10 cellular contexts compared by ENCODE assay signal in the genomic region with DNA sequence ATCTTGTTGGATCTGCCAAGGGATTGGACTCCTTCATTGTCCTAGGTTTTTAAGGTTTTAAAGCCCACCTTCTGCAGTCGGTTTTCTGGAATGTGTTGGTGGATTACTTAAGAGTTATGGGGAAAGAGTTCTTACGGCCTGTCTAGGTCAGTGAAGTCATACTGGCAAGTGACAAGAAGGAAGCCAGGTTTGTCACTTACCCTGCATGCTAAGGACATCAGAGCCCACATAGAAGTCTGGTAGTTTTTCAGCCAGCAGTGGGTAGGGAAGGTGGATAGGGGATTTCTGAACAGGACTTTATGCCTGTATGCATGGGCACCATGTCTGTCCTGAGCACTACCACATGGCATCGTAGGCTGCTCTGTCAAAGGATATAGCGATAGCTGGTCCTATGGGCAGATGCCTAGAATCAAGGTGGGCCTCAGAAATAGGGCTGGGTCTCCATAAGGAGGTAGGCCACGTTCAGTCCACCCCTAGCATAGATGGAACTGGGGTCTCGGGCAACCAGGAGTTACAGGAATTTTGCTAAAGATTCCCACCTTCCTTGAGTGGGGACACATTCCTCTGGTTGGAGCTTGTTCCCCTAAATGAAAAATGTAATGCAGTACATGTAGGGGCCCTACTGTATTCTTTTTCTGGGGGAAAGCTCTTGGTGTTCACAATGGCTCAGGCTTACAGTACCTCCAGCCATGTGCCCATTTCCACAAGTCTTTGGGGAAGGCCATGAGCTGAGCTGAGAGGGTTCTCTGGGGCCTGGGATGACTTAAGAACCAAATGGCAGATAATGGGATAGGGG. TPM values are rescaled to one million over a fixed set of nuclear protein-coding genes. Genes with fewer than 3 reads are reported as not detected.
DNase-seq lines count a peak whose midpoint lies in the region; ATAC-seq and TF ChIP-seq lines count a peak whose summit lies in the region.
"Had no signal": no experiment of that assay in that cellular context is flagged by ENCODE, and none has a peak within 500 bp of the region (broad histone marks: within the 10 kb centered on the region; RNA-seq: fewer than 3 reads in every experiment).

No MANE protein-coding gene starts in this region.

- peaks cover 56% of the 10 kb centered on the region for H4K20me1 ChIP-seq in PC-3 (ENCODE audit: low read length)

- H3K27me3 ChIP-seq in breast epithelium = no peaks in the 10 kb centered on the region
- H3K27me3 ChIP-seq in PC-3 (ENCODE audit: low read length) = no peaks in the 10 kb centered on the region
- H3K27me3 ChIP-seq in subcutaneous abdominal adipose tissue (ENCODE audit: control insufficient read depth in 5 of 5, insufficient read depth in 4 of 5, low read length in 5 of 5) = peaks cover 0 to 4% (median 0%) of the 10 kb centered on the region in 5 donors

- CTCF ChIA-PET in MCF 10A (lab: Yijun Ruan, JAX) = interaction anchor here (0.5 to 7.2 kb wide), 4 partner anchors 10 to 79 kb away, joined by 3 to 59 read pairs (median 12); no protein-coding TSS in a partner anchor
- CTCF ChIA-PET in PC-3 (lab: Charles Lee) = no interaction called here

- peak overlapping the region; percentile 86 for H3K4me2 ChIP-seq in PC-3 (ENCODE audit: low read length)

- peak overlapping the region; percentile 88 for H3K4me3 Mint-ChIP-seq in MCF 10A (ENCODE audit: unreplicated experiment)
- H3K4me3 Mint-ChIP-seq in dendritic cell treated with granulocyte-macrophage colony-stimulating factor and Interleukin-4, amounts not matched to agents 40 ng/mL and 50 ng/mL, for 4 days = no peak overlapping the region

- peaks cover 0 to 6% of the 10 kb centered on the region in 2 donors for H3K4me1 ChIP-seq in breast epithelium
- peaks cover 32% of the 10 kb centered on the region for H3K4me1 ChIP-seq in PC-3 (ENCODE audit: insufficient read depth, low read length)
- peaks cover 13 to 70% (median 63%) of the 10 kb centered on the region in 5 donors for H3K4me1 ChIP-seq in subcutaneous abdominal adipose tissue (ENCODE audit: control insufficient read depth in 5 of 5, insufficient read depth in 5 of 5, low read length in 5 of 5)

- H3K4me3 ChIP-seq in breast epithelium = peak overlapping the region in 1 of 3 donors; percentile 9
- no peak overlapping the region; the same call in 1 of the 2 replicates for H3K4me3 ChIP-seq in PC-3 (ENCODE audit: low read length)
- H3K4me3 ChIP-seq in subcutaneous abdominal adipose tissue (ENCODE audit: low read depth in 1 of 5, low read length in 5 of 5) = no peak overlapping the region
- H3K4me3 ChIP-seq: thoracic aorta had no signal

- peaks cover 21% of the 10 kb centered on the region for H3K4me1 Mint-ChIP-seq in MCF 10A (ENCODE audit: insufficient read depth, unreplicated experiment)
- H3K4me1 Mint-ChIP-seq in dendritic cell treated with granulocyte-macrophage colony-stimulating factor and Interleukin-4, amounts not matched to agents 40 ng/mL and 50 ng/mL, for 4 days (ENCODE audit: low read depth) = peaks cover 62% of the 10 kb centered on the region

- TF ChIP-seq CTCF in MCF 10A (IDR thresholded peaks at IDR 0.05; ENCODE audit: unreplicated experiment) (no peak), breast epithelium (IDR thresholded peaks at IDR 0.05) (no peak), PC-3 (conservative IDR thresholded peaks at IDR 0.05; ENCODE audit: low read depth, low read length) (no peak)

- intact Hi-C loops in MCF 10A (cut with micrococcal nuclease) = loop anchor here (5.0 kb wide), 1 partner anchor 80 kb away; no protein-coding TSS in a partner anchor
- intact Hi-C loops in breast epithelium (cut with DNase I; ENCODE audit: low total_unique reads) = no loop called here
- intact Hi-C loops in PC-3 (cut with micrococcal nuclease) = no loop called here
- intact Hi-C loops in dendritic cell treated with granulocyte-macrophage colony-stimulating factor and Interleukin-4, amounts not matched to agents 40 ng/mL and 50 ng/mL, for 4 days (cut with micrococcal nuclease) = no loop called here
- intact Hi-C loops in head of caudate nucleus (cut with DNase I) = no loop called here

- BruUV-seq in MCF 10A (replicated peaks; lab: Mats Ljungman, UMichigan) (no TSS peak), PC-3 (replicated peaks; lab: Mats Ljungman, UMichigan) (no TSS peak)

- no peaks in the 10 kb centered on the region for H3K9me2 ChIP-seq in PC-3 (replicated peaks; ENCODE audit: low read length)

- H3K36me3 ChIP-seq in breast epithelium (no peaks in the 10 kb centered on the region), PC-3 (ENCODE audit: low read depth, low read length) (peaks cover 68% of the 10 kb centered on the region), subcutaneous abdominal adipose tissue (ENCODE audit: control insufficient read depth in 5 of 5, insufficient read depth in 5 of 5, low read length in 5 of 5) (peaks cover 0 to 57% (median 43%) of the 10 kb centered on the region in 5 donors)

- POLR2A ChIA-PET in MCF 10A (lab: Yijun Ruan, JAX) = interaction anchor here (0.8 to 8.4 kb wide), 6 partner anchors 62 to 226 kb away, joined by 3 to 238 read pairs (median 7); partner anchors contain the start of genes PIGL and UBB
- POLR2A ChIA-PET in PC-3 (lab: Charles Lee; ENCODE audit: unreplicated experiment) = no interaction called here

- peak overlapping the region; percentile 63 for H3K27ac Mint-ChIP-seq in MCF 10A (ENCODE audit: low read depth, unreplicated experiment)
- H3K27ac Mint-ChIP-seq in dendritic cell treated with granulocyte-macrophage colony-stimulating factor and Interleukin-4, amounts not matched to agents 40 ng/mL and 50 ng/mL, for 4 days = peak overlapping the region; percentile 56

- no peak for TF ChIP-seq POLR2A in breast epithelium (IDR thresholded peaks at IDR 0.05)

- H2AFZ ChIP-seq in PC-3 (ENCODE audit: low read length) = no peak overlapping the region

- peak; percentile 28 for DNase-seq in MCF 10A (ENCODE audit: unreplicated experiment)
- DNase-seq in breast epithelium (ENCODE audit: low spot score in 2 of 2) = no peak
- peak; percentile 22 for DNase-seq in PC-3
- DNase-seq in OCI-M2 (lab: John Stamatoyannopoulos, UW; ENCODE audit: unreplicated experiment) = no peak
- DNase-seq in head of caudate nucleus = no peak
- no peak for DNase-seq in NCI-H187 treated with DMSO at 0.1 percent for 48 hours (lab: John Stamatoyannopoulos, UW)
- DNase-seq: NCI-H1436 had no signal

- H3K79me2 ChIP-seq in PC-3 (ENCODE audit: low read length) = peaks cover 45% of the 10 kb centered on the region

- no peaks in the 10 kb centered on the region for H3K9me3 Mint-ChIP-seq in MCF 10A (ENCODE audit: unreplicated experiment)
- no peaks in the 10 kb centered on the region for H3K9me3 Mint-ChIP-seq in dendritic cell treated with granulocyte-macrophage colony-stimulating factor and Interleukin-4, amounts not matched to agents 40 ng/mL and 50 ng/mL, for 4 days

- H3K9ac ChIP-seq in PC-3 (ENCODE audit: low read length) (no peak overlapping the region), subcutaneous abdominal adipose tissue (ENCODE audit: low read length in 5 of 5) (peak overlapping the region in 2 of 5 donors; percentile 25 to 31)

- H3K27ac ChIP-seq in breast epithelium = no peak overlapping the region
- no peak overlapping the region for H3K27ac ChIP-seq in PC-3 (ENCODE audit: low read length)
- H3K27ac ChIP-seq in subcutaneous abdominal adipose tissue (ENCODE audit: low read depth, low read length) = peak overlapping the region; percentile 43
- H3K27ac ChIP-seq: thoracic aorta had no signal

- no peaks in the 10 kb centered on the region for H3K27me3 Mint-ChIP-seq in MCF 10A (ENCODE audit: insufficient read depth, unreplicated experiment)
- H3K27me3 Mint-ChIP-seq in dendritic cell treated with granulocyte-macrophage colony-stimulating factor and Interleukin-4, amounts not matched to agents 40 ng/mL and 50 ng/mL, for 4 days = no peaks in the 10 kb centered on the region

- peaks cover 97% of the 10 kb centered on the region for H3K36me3 Mint-ChIP-seq in MCF 10A (ENCODE audit: insufficient read depth, unreplicated experiment)
- peaks cover 91% of the 10 kb centered on the region for H3K36me3 Mint-ChIP-seq in dendritic cell treated with granulocyte-macrophage colony-stimulating factor and Interleukin-4, amounts not matched to agents 40 ng/mL and 50 ng/mL, for 4 days (ENCODE audit: low read depth)

- no peak for ATAC-seq in PC-3

- H3F3A ChIP-seq in PC-3 (ENCODE audit: low read length, unreplicated experiment) = peaks cover 40% of the 10 kb centered on the region

- H3K9me3 ChIP-seq in breast epithelium (no peaks in the 10 kb centered on the region), PC-3 (ENCODE audit: low read length) (no peaks in the 10 kb centered on the region), subcutaneous abdominal adipose tissue (ENCODE audit: control insufficient read depth in 5 of 5, low read length in 5 of 5) (no peaks in the 10 kb centered on the region)
- H3K9me3 ChIP-seq: thoracic aorta had no signal

RNA-seq across cellular contexts. Expression of gene TRPV2, which starts 27.4 kb away (rescaled TPM):
- not detected in 2 replicates for total RNA-seq in MCF 10A (2022)
- 10 to 100 TPM in 2 of 3 donors, 1 to 10 TPM in 1; 6.6 to 14.2 (median 11.3) TPM for total RNA-seq in breast epithelium
- 0.69 and 1.9 TPM in 2 replicates for total RNA-seq in PC-3 (2014; rRNA removed)

RNA-seq across cellular contexts. Expression of gene LRRC75A, which starts 49.2 kb away (rescaled TPM):
- 0.29 and 0.30 TPM in 2 replicates for total RNA-seq in MCF 10A (2022)
- total RNA-seq in breast epithelium = 1 to 10 TPM; 1.5 to 3.3 (median 1.6) TPM
- total RNA-seq in PC-3 (2014; rRNA removed) = 15.8 and 19.4 TPM in 2 replicates

Comparison
In these comparisons a context has a peak if more than half of its experiments do, and no peak if none do; other contexts are left out.
1. DNase-seq: peak in MCF 10A (single experiment) and PC-3 (single experiment); none in breast epithelium (0 of 2), OCI-M2 (single experiment), head of caudate nucleus (0 of 42) and NCI-H187 treated with DMSO at 0.1 percent for 48 hours (single experiment).